Comparison of ENCODE assay signal across 16 cellular contexts in the genomic region with DNA sequence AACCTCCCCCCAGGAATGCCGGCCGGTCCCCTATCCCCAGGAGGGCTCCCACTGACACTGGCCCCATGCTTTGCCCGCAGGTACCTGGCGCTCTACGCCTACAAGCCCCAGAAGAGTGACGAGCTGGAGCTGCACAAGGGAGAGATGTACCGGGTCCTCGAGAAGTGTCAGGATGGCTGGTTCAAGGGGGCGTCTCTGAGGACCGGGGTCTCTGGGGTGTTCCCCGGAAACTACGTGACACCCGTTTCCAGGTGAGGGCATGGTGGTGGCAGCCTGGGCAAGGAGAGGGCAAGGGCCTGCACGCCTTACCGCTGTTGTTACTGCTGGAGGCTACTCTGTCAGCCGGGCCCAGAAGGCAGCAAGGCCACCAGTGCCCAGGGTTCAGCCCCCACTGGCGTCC.
DNase-seq lines count a peak whose midpoint lies in the region; FAIRE-seq and TF ChIP-seq lines count a peak whose summit lies in the region.
"Had no signal": no experiment of that assay in that cellular context is flagged by ENCODE, and none has a peak within 500 bp of the region (broad histone marks: within the 10 kb centered on the region; RNA-seq: fewer than 3 reads in every experiment).

No MANE protein-coding gene starts in this region.

- H3K4me1 ChIP-seq in H1 (replicated peaks in 1 of 4; ENCODE audit: control insufficient read depth in 3 of 4, insufficient read depth in 4 of 4, low read length in 3 of 4) (no peaks in the 10 kb centered on the region), neuronal stem cell (ENCODE audit: control insufficient read depth in 2 of 2, insufficient read depth in 1 of 2, low read depth in 1 of 2, low read length in 2 of 2) (peaks cover 0 to 2% of the 10 kb centered on the region in 2 donors), sigmoid colon (peaks cover 0 to 13% (median 5%) of the 10 kb centered on the region in 4 donors)
- H3K4me1 ChIP-seq: A549, BE2C had no signal

- H3K23me2 ChIP-seq in H1 (ENCODE audit: low read depth, low read length) = no peaks in the 10 kb centered on the region

- H4K8ac ChIP-seq in H1 (ENCODE audit: extremely low read depth, insufficient read depth, low read length) = no peak overlapping the region
- no peak overlapping the region for H4K8ac ChIP-seq in neuronal stem cell (ENCODE audit: low read depth, low read length)

- H2AK5ac ChIP-seq in H1 (ENCODE audit: low read depth, low read length) = 0 out of 2 replicates have a peak overlapping the region, but pooled peaks have one; percentile 90
- no peak overlapping the region for H2AK5ac ChIP-seq in neuronal stem cell (ENCODE audit: low read depth, low read length)

- no peak overlapping the region for H3K27ac ChIP-seq in H1 (ENCODE audit: low read depth, low read length)
- H3K27ac ChIP-seq in neuronal stem cell (replicated peaks; ENCODE audit: low read length) = no peak overlapping the region
- no peak overlapping the region for H3K27ac ChIP-seq in sigmoid colon
- H3K27ac ChIP-seq: A549, C4-2B had no signal

- H3K23ac ChIP-seq in H1 (ENCODE audit: insufficient read length) (no peak overlapping the region), neuronal stem cell (ENCODE audit: low read depth, low read length, poor library complexity) (peak overlapping the region; percentile 9)

- FAIRE-seq in H1 (lab: Jason Lieb, UNC) (no peak), frontal cortex (lab: Jason Lieb, UNC) (no peak)
- FAIRE-seq: A549, GM12878, HepG2 had no signal

- TF ChIP-seq EP300 in H1 (IDR thresholded peaks at IDR 0.05; ENCODE audit: borderline replicate concordance in 1 of 2, low read depth in 2 of 2, low read length in 2 of 2) (no peak), sigmoid colon (IDR thresholded peaks at IDR 0.05) (no peak)

- WGBS in H1 (ENCODE audit: extremely low coverage in 1 of 2, insufficient coverage in 1 of 2, insufficient read length in 1 of 2, insufficient replicate concordance in 2 of 2, low coverage in 1 of 2, low lambda C conversion rate in 2 of 2, missing lambda C conversion rate in 1 of 2), 2 experiments = 88% methylated on average over 17 of the region's 17 CpGs; no CpG with 5 or more reads in 1 of the 2 experiments
- no CpG with 5 or more reads among the region's 17 CpGs for WGBS in neuronal stem cell (ENCODE audit: extremely low coverage in 2 of 2, insufficient read length in 2 of 2, insufficient replicate concordance in 1 of 2), 2 donors
- 94 to 95% methylated on average over 17 of the region's 17 CpGs for WGBS in sigmoid colon, 2 donors

- intact Hi-C loops in sigmoid colon (cut with DNase I) = no loop called here

- H3K36me3 ChIP-seq in H1 (ENCODE audit: control insufficient read depth in 2 of 4, insufficient read depth in 4 of 4, low read length in 3 of 4) (no peaks in the 10 kb centered on the region), neuronal stem cell (replicated peaks in 1 of 2; ENCODE audit: control insufficient read depth in 2 of 2, insufficient read depth in 2 of 2, low read length in 2 of 2) (peaks cover 0 to 3% of the 10 kb centered on the region in 2 donors), sigmoid colon (peaks cover 0 to 24% (median 4%) of the 10 kb centered on the region in 4 donors)
- H3K36me3 ChIP-seq: BE2C had no signal

- H4K91ac ChIP-seq in H1 (replicated peaks; ENCODE audit: insufficient read length, low read length) (no peak overlapping the region), neuronal stem cell (ENCODE audit: low read depth, low read length, poor library complexity) (no peak overlapping the region)

- H3K4me3 ChIP-seq in H1 (ENCODE audit: extremely low read depth in 1 of 4, insufficient read depth in 2 of 4, low read depth in 3 of 4, low read length in 4 of 4) (no peak overlapping the region), neuronal stem cell (ENCODE audit: low read length in 2 of 2) (no peak overlapping the region), sigmoid colon (no peak overlapping the region)
- H3K4me3 ChIP-seq: A549, GM12878 had no signal

- no peak overlapping the region for H3K9ac ChIP-seq in H1 (replicated peaks in 1 of 4; ENCODE audit: extremely low read depth in 1 of 4, low read depth in 3 of 4, low read length in 3 of 4)
- no peak overlapping the region for H3K9ac ChIP-seq in neuronal stem cell (ENCODE audit: low read depth, low read length, poor library complexity)

- H4K20me1 ChIP-seq in H1 (replicated peaks in 1 of 2; ENCODE audit: control insufficient read depth in 1 of 2, insufficient read depth in 2 of 2, low read length in 2 of 2) = no peaks in the 10 kb centered on the region

- POLR2A ChIA-PET in H1 (lab: Charles Lee; ENCODE audit: partially characterized antibody) = no interaction called here

- H3K79me2 ChIP-seq in H1 (ENCODE audit: control insufficient read depth in 1 of 2, insufficient read depth in 2 of 2, low read length in 2 of 2) = no peaks in the 10 kb centered on the region

- no peaks in the 10 kb centered on the region for H3K79me1 ChIP-seq in H1 (ENCODE audit: low read depth, low read length)
- H3K79me1 ChIP-seq in neuronal stem cell (ENCODE audit: low read depth, low read length) = no peaks in the 10 kb centered on the region

- CTCF ChIA-PET in H1 (lab: Charles Lee; ENCODE audit: partially characterized antibody) = interaction anchor here (1.4 to 2.2 kb wide), 2 partner anchors 19 to 78 kb away, joined by 3 to 6 read pairs; no protein-coding TSS in a partner anchor

- H2BK120ac ChIP-seq in H1 (replicated peaks; ENCODE audit: low read depth, low read length) = no peak overlapping the region
- H2BK120ac ChIP-seq in neuronal stem cell (ENCODE audit: low read depth, low read length) = no peak overlapping the region

- TF ChIP-seq CTCF in H1 (IDR thresholded peaks at IDR 0.05; ENCODE audit: control extremely low read depth in 1 of 3, insufficient read depth in 1 of 3, low read depth in 1 of 3, low read length in 3 of 3) (no peak), sigmoid colon (IDR thresholded peaks at IDR 0.05) (no peak)

- no peaks in the 10 kb centered on the region for H3K27me3 ChIP-seq in H1 (replicated peaks in 1 of 4; ENCODE audit: control insufficient read depth in 3 of 4, extremely low read depth in 1 of 4, insufficient read depth in 3 of 4, low read length in 3 of 4)
- H3K27me3 ChIP-seq in neuronal stem cell (ENCODE audit: control insufficient read depth in 3 of 3, insufficient read depth in 3 of 3, low read depth in 1 of 3, low read length in 3 of 3) = no peaks in the 10 kb centered on the region
- no peaks in the 10 kb centered on the region for H3K27me3 ChIP-seq in sigmoid colon
- H3K27me3 ChIP-seq: BE2C had no signal

- H3K56ac ChIP-seq in H1 (replicated peaks; ENCODE audit: insufficient read length, low read depth, low read length) = no peak overlapping the region

- no peak for TF ChIP-seq POLR2A in H1 (IDR thresholded peaks at IDR 0.05; ENCODE audit: control extremely low read depth in 1 of 2, low read depth in 2 of 2, low read length in 2 of 2)
- TF ChIP-seq POLR2A in sigmoid colon (IDR thresholded peaks at IDR 0.05) = no peak

- no peak overlapping the region for H2BK12ac ChIP-seq in H1 (ENCODE audit: low read depth, low read length)
- no peak overlapping the region for H2BK12ac ChIP-seq in neuronal stem cell (ENCODE audit: low read length)

- DNase-seq in H1 (ENCODE audit: low read depth in 1 of 2, low spot score in 2 of 2) (no peak), neuronal stem cell (ENCODE audit: low spot score) (no peak), sigmoid colon (peak; percentile 51), SW480 (ENCODE audit: low spot score) (no peak), frontal cortex (ENCODE audit: low spot score in 2 of 2) (no peak), T1000 (lab: John Stamatoyannopoulos, UW) (no peak), A172 (ENCODE audit: low spot score) (no peak)
- DNase-seq: BE2C; CD4-positive, alpha-beta memory T cell; DMS79; HCEC 1CT; HFFc6 had no signal

- no peak overlapping the region for H3K4ac ChIP-seq in H1 (replicated peaks; ENCODE audit: insufficient read length, low read depth, low read length)
- no peak overlapping the region for H3K4ac ChIP-seq in neuronal stem cell (ENCODE audit: low read length)

- H4K5ac ChIP-seq in H1 (ENCODE audit: insufficient read length, low read depth, low read length) = no peak overlapping the region

- no peak overlapping the region; the same call in 1 of the 2 replicates for H2BK5ac ChIP-seq in H1 (ENCODE audit: low read depth, low read length)
- no peak overlapping the region for H2BK5ac ChIP-seq in neuronal stem cell (ENCODE audit: low read length)

- H2BK15ac ChIP-seq in H1 (ENCODE audit: low read length) (no peak overlapping the region), neuronal stem cell (ENCODE audit: low read length) (no peak overlapping the region)

- no peak for TF ChIP-seq RAD21 in H1 (IDR thresholded peaks at IDR 0.05 in 1 of 2, conservative IDR thresholded peaks at IDR 0.05 in 1 of 2; ENCODE audit: low read depth in 2 of 2, low read length in 2 of 2)

- H3K4me2 ChIP-seq in H1 (ENCODE audit: insufficient read depth in 1 of 2, low read depth in 2 of 2, low read length in 2 of 2) (no peak overlapping the region), neuronal stem cell (ENCODE audit: insufficient read depth, low read length, poor library complexity, severe bottlenecking) (no peak overlapping the region)
- H3K4me2 ChIP-seq: A549 had no signal

- no peak overlapping the region for H2BK20ac ChIP-seq in H1 (ENCODE audit: low read length)

- H3K9me3 ChIP-seq in H1 (ENCODE audit: insufficient read depth in 2 of 2, low read depth in 1 of 2, low read length in 1 of 2) (no peaks in the 10 kb centered on the region), neuronal stem cell (replicated peaks in 1 of 2; ENCODE audit: control insufficient read depth in 2 of 2, insufficient read depth in 1 of 2, low read depth in 1 of 2, low read length in 2 of 2) (peaks cover 0 to 3% of the 10 kb centered on the region in 2 donors), sigmoid colon (no peaks in the 10 kb centered on the region)
- H3K9me3 ChIP-seq: A549, BE2C had no signal

- H3K18ac ChIP-seq in H1 (ENCODE audit: extremely low read depth, low read length) (no peak overlapping the region), neuronal stem cell (ENCODE audit: low read length) (peak overlapping the region; percentile 33)

- H3K14ac ChIP-seq in H1 (ENCODE audit: insufficient read length) = no peak overlapping the region
- H3K14ac ChIP-seq in neuronal stem cell (ENCODE audit: low read length) = no peak overlapping the region

- H2AFZ ChIP-seq in H1 (ENCODE audit: low read length) (no peak overlapping the region), neuronal stem cell (ENCODE audit: low read length) (no peak overlapping the region)

TF ChIP-seq in H1, 55 proteins besides CTCF, POLR2A, EP300 and RAD21 (continues in another document):
- no peak for TF ChIP-seq RNF2 (IDR thresholded peaks at IDR 0.05; ENCODE audit: borderline replicate concordance, low read depth, low read length, missing control alignments, poor library complexity, severe bottlenecking)
- no peak for TF ChIP-seq HDAC6 (IDR thresholded peaks at IDR 0.05; ENCODE audit: low read depth, low read length)
- TF ChIP-seq, protein P1, sequence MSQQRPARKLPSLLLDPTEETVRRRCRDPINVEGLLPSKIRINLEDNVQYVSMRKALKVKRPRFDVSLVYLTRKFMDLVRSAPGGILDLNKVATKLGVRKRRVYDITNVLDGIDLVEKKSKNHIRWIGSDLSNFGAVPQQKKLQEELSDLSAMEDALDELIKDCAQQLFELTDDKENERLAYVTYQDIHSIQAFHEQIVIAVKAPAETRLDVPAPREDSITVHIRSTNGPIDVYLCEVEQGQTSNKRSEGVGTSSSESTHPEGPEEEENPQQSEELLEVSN (IDR thresholded peaks at IDR 0.05) = no peak
